14 cellular contexts compared by ENCODE assay signal in the genomic region with DNA sequence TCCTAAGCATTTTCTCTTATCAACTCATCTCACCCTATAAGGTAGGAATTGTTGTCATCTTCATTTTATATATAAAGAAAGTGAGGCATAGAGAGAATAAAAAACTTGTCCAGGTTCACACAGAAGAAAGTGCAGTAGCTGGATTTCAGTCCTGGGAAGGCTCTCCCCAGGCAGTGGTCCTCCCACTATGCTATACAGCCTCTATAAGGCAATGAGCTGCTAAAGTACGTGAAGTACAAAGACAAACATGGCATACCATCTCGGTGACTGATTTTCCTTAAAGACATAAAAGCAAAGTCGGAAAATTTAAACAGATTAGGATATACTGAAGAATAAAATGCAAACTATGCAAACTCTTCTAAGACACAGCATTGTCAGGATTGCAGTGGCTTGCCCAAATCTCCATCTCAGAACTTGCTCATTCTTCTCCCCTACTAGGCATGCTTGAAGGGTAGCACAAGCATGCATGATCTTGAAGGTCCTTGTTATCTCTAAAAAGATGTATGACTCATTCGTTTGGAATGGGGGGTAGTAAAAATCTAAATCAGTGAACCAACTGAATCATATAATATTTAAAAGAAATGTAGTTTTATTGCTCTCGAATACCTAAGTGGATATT.
DNase-seq lines count a peak whose midpoint lies in the region; ATAC-seq, FAIRE-seq and TF ChIP-seq lines count a peak whose summit lies in the region.
"Had no signal": no experiment of that assay in that cellular context is flagged by ENCODE, and none has a peak within 500 bp of the region (broad histone marks: within the 10 kb centered on the region; RNA-seq: fewer than 3 reads in every experiment).

No MANE protein-coding gene starts in this region.

- POLR2A ChIA-PET in AG04449 (lab: Yijun Ruan, JAX) (no interaction called here), K562 (lab: Yijun Ruan, JAX) (no interaction called here)

- H3K4me2 ChIP-seq in K562 (ENCODE audit: insufficient read depth, low read length) = no peak overlapping the region

- no peak overlapping the region for H2AFZ ChIP-seq in K562 (ENCODE audit: low read depth, low read length)

- no peaks in the 10 kb centered on the region for H3K9me1 ChIP-seq in K562 (ENCODE audit: control insufficient read depth, insufficient read depth, low read length)

- H4K20me1 ChIP-seq in K562 (replicated peaks; ENCODE audit: control insufficient read depth, insufficient read depth, low read length) = 0 out of 2 replicates have a peak, but pooled peaks cover 6% of the 10 kb centered on the region

- no peaks in the 10 kb centered on the region for H3K4me1 ChIP-seq in K562 (replicated peaks in 1 of 2; ENCODE audit: control insufficient read depth in 2 of 2, insufficient read depth in 2 of 2, low read length in 2 of 2)
- H3K4me1 ChIP-seq in left lung = no peaks in the 10 kb centered on the region
- H3K4me1 ChIP-seq in colonic mucosa = no peaks in the 10 kb centered on the region

- H3K9ac ChIP-seq in K562 (ENCODE audit: insufficient read depth in 1 of 2, low read depth in 2 of 2, low read length in 2 of 2) (no peak overlapping the region), colonic mucosa (ENCODE audit: low read depth in 2 of 2, low read length in 2 of 2) (no peak overlapping the region)

- intact Hi-C loops in K562 (cut with micrococcal nuclease) (no loop called here), left lung (cut with DNase I) (no loop called here), colonic mucosa (cut with DNase I) (no loop called here)

- TF ChIP-seq POLR2A in K562 (conservative IDR thresholded peaks at IDR 0.05) = no peak

- H3K79me2 ChIP-seq in K562 (ENCODE audit: control insufficient read depth, insufficient read depth, low read length) = no peaks in the 10 kb centered on the region

- no TSS peak for BruUV-seq in K562 (replicated peaks; lab: Mats Ljungman, UMichigan)

- H3K36me3 ChIP-seq in K562 (ENCODE audit: control insufficient read depth, insufficient read depth, low read length) (no peaks in the 10 kb centered on the region), left lung (peaks cover 0 to 5% of the 10 kb centered on the region in 2 donors), colonic mucosa (no peaks in the 10 kb centered on the region)

- DNase-seq in AG04449 (ENCODE audit: low read depth, low spot score) (peak; percentile 82), HT1080 (ENCODE audit: low read depth) (peak; percentile 35), K562 (ENCODE audit: extremely low read depth in 1 of 4, low spot score in 3 of 4) (no peak), left lung (no peak), CD1c-positive myeloid dendritic cell (ENCODE audit: extremely low spot score) (no peak), colonic mucosa (no peak)
- no peak for DNase-seq in activated CD4-positive, alpha-beta T cell treated with anti-CD3 and anti-CD28 coated beads for 4 hours
- DNase-seq: activated naive CD8-positive, alpha-beta T cell treated with anti-CD3 and anti-CD28 coated beads, Interleukin-2, amount 10 ng/mL, durations not matched to agents 7 days and 5 days; immature natural killer cell; NCI-H1436; NCI-H446; posterior cingulate gyrus had no signal

- ATAC-seq in K562 = no peak
- peak; percentile 32 for ATAC-seq in left lung
- ATAC-seq in GM21723 (IDR thresholded peaks at IDR 0.05; ENCODE audit: unreplicated experiment) = no peak

- in situ Hi-C loops in K562 (cut with MboI) = no loop called here

- WGBS in K562 (ENCODE audit: insufficient coverage, low coverage, missing lambda C conversion rate) = under 1% methylated on average over 5 of the region's 5 CpGs

- FAIRE-seq in K562 (lab: Jason Lieb, UNC) = no peak
- FAIRE-seq: GM12878 had no signal

- TF ChIP-seq CTCF in AG04449 (IDR thresholded peaks at IDR 0.05; ENCODE audit: insufficient read depth, low read length, missing control alignments) = no peak
- TF ChIP-seq CTCF in K562 (IDR thresholded peaks at IDR 0.05 in 2 of 3, conservative IDR thresholded peaks at IDR 0.05 in 1 of 3; ENCODE audit: insufficient read depth in 2 of 3, low read depth in 1 of 3, low read length in 3 of 3) = no peak
- no peak for TF ChIP-seq CTCF in left lung (IDR thresholded peaks at IDR 0.05)
- no peak for TF ChIP-seq CTCF in colonic mucosa (IDR thresholded peaks at IDR 0.05)

- peaks cover 0 to 20% of the 10 kb centered on the region in 2 experiments; a peak in 2 of 5 replicates for H3K27me3 ChIP-seq in K562 (ENCODE audit: control insufficient read depth in 2 of 2, insufficient read depth in 2 of 2, low read length in 2 of 2)
- no peaks in the 10 kb centered on the region for H3K27me3 ChIP-seq in left lung
- H3K27me3 ChIP-seq in colonic mucosa = no peaks in the 10 kb centered on the region

- H3K27ac ChIP-seq in K562 (ENCODE audit: extremely low read depth, low read depth, low read length) = no peak overlapping the region
- no peak overlapping the region for H3K27ac ChIP-seq in left lung
- no peak overlapping the region for H3K27ac ChIP-seq in colonic mucosa

- CTCF ChIA-PET in AG04449 (lab: Yijun Ruan, JAX) = no interaction called here
- CTCF ChIA-PET in K562 (lab: Yijun Ruan, JAX; ENCODE audit: low intra/inter-chr PET ratio) = no interaction called here

- H3K9me3 ChIP-seq in K562 (replicated peaks; ENCODE audit: control insufficient read depth, insufficient read depth, low read depth, low read length) (no peaks in the 10 kb centered on the region), left lung (no peaks in the 10 kb centered on the region), colonic mucosa (no peaks in the 10 kb centered on the region)

- TF ChIP-seq EP300 in K562 (IDR thresholded peaks at IDR 0.05; ENCODE audit: low read length) = no peak

- no peak for TF ChIP-seq RAD21 in K562 (CRISPR knock-in tag; conservative IDR thresholded peaks at IDR 0.05 in 1 of 2, IDR thresholded peaks at IDR 0.05 in 1 of 2)

- no peak overlapping the region for H3K4me3 ChIP-seq in AG04449 (ENCODE audit: low read depth, low read length)
- H3K4me3 ChIP-seq in K562 = no peak overlapping the region
- H3K4me3 ChIP-seq in left lung = no peak overlapping the region
- H3K4me3 ChIP-seq in colonic mucosa = no peak overlapping the region
- H3K4me3 ChIP-seq: GM12878 had no signal

TF ChIP-seq in K562, 482 proteins besides CTCF, POLR2A, EP300 and RAD21:
- peak; percentile 44; the same call in 1 of the 2 replicates for TF ChIP-seq JUND (IDR thresholded peaks at IDR 0.05; ENCODE audit: borderline replicate concordance, low read depth, low read length)
- no peak for TF ChIP-seq JUND (tag; IDR thresholded peaks at IDR 0.05; ENCODE audit: borderline replicate concordance, low read depth, low read length)
- TF ChIP-seq KLF6 (CRISPR knock-in tag; IDR thresholded peaks at IDR 0.05; ENCODE audit: borderline replicate concordance) = no peak
- TF ChIP-seq FOSL1 (tag; conservative IDR thresholded peaks at IDR 0.05) = 0 out of 2 replicates have a peak, but pooled peaks have one; percentile 29

Comparison
In these comparisons a context has a peak if more than half of its experiments do, and no peak if none do; other contexts are left out.
1. DNase-seq: peak in AG04449 (single experiment) and HT1080 (single experiment); none in K562 (0 of 4), left lung (0 of 2), CD1c-positive myeloid dendritic cell (single experiment), activated CD4-positive, alpha-beta T cell treated with anti-CD3 and anti-CD28 coated beads for 4 hours (0 of 2) and colonic mucosa (single experiment).